ENCODE assay signal across 25 cellular contexts in genomic region chr2:51781691-51782090, GRCh38.
"Had no signal": no experiment of that assay in that cellular context is flagged by ENCODE, and none has a peak within 500 bp of the region (broad histone marks: within the 10 kb centered on the region; RNA-seq: fewer than 3 reads in every experiment).

No MANE protein-coding gene starts in this region.

- H3K27ac ChIP-seq: esophagus squamous epithelium, heart right ventricle, left lung, neutrophil, pancreas, right lobe of liver, testis, tibial artery had no signal

- DNase-seq: cortex of kidney; effector memory CD8-positive, alpha-beta T cell; erythroblast; esophagus squamous epithelium; foreskin melanocyte; glutamatergic neuron; heart right ventricle; islet precursor cell; left lung; mesenchymal stem cell; mucosa of descending colon; naive B cell; pancreas; right lobe of liver; small intestine; stimulated activated CD4-positive, alpha-beta T cell treated with anti-CD3 and anti-CD28 coated beads, Interleukin-12 subunit alpha, Interleukin-12 subunit beta, amount 100 ng/mL, for 4 hours; stimulated activated CD4-positive, alpha-beta T cell treated with anti-CD3 and anti-CD28 coated beads, Interleukin-1b, Interleukin-23, amount 100 ng/mL, for 48 hours; stimulated activated CD4-positive, alpha-beta T cell treated with anti-CD3 and anti-CD28 coated beads, Interleukin-4, amount 100 ng/mL, for 1 hour; stimulated activated CD8-positive, alpha-beta memory T cell treated with anti-CD3 and anti-CD28 coated beads, Interleukin-4, amount 100 ng/mL, for 48 hours; stimulated activated naive CD4-positive, alpha-beta T cell; stimulated activated naive CD8-positive, alpha-beta T cell treated with anti-CD3 and anti-CD28 coated beads, Interleukin-15, amount 100 ng/mL, for 72 hours; testis; tibial artery had no signal

- H3K9me3 ChIP-seq: esophagus squamous epithelium, heart right ventricle, mucosa of descending colon, neutrophil, pancreas, right lobe of liver, testis, tibial artery had no signal

- H3K4me3 ChIP-seq: esophagus squamous epithelium, heart right ventricle, left lung, mucosa of descending colon, pancreas, right lobe of liver, testis, tibial artery had no signal

- ATAC-seq: effector memory CD8-positive, alpha-beta T cell; heart right ventricle; left lung; mucosa of descending colon; natural killer cell treated with Interleukin-12 subunit alpha and Interleukin-12 subunit beta and Interleukin-15 and Interleukin-18, amount 100 ng/mL, for 72 hours; pancreas; right lobe of liver; stimulated activated naive CD8-positive, alpha-beta T cell treated with anti-CD3 and anti-CD28 coated beads, Interleukin-15, amount 100 ng/mL, for 72 hours had no signal

- H3K4me1 ChIP-seq: esophagus squamous epithelium, left lung, pancreas, right lobe of liver, testis, tibial artery had no signal

- H3K27me3 ChIP-seq: esophagus squamous epithelium, heart right ventricle, left lung, neutrophil, pancreas, right lobe of liver, testis, tibial artery had no signal

- H3K36me3 ChIP-seq: esophagus squamous epithelium, heart right ventricle, left lung, neutrophil, pancreas, right lobe of liver, tibial artery had no signal
